ENCODE assay signal across 14 cellular contexts in genomic region chr2:241390301-241391206, GRCh38. TPM values are rescaled to one million over a fixed set of nuclear protein-coding genes. Genes with fewer than 3 reads are reported as not detected.
A peak's percentile ranks its signal among the peaks of the same experiment; 100 is the strongest.
DNase-seq lines count a peak whose midpoint lies in the region; ATAC-seq, FAIRE-seq and TF ChIP-seq lines count a peak whose summit lies in the region.
"Had no signal": no experiment of that assay in that cellular context is flagged by ENCODE, and none has a peak within 500 bp of the region (broad histone marks: within the 10 kb centered on the region; RNA-seq: fewer than 3 reads in every experiment).

No MANE protein-coding gene starts in this region.

- ATAC-seq in GM21390 (IDR thresholded peaks at IDR 0.05; ENCODE audit: unreplicated experiment): peak; percentile 51
- ATAC-seq in naive B cell (ENCODE audit: low read depth in 2 of 2): peak in 1 of 2 donors; percentile 27
- ATAC-seq in pancreas: no peak

- H3K4me1 ChIP-seq in pancreas: peaks cover 0 to 10% (median 8%) of the 10 kb centered on the region in 3 donors
- H3K4me1 ChIP-seq: breast epithelium had no signal

- no peak overlapping the region for H3K27ac ChIP-seq in pancreas

- intact Hi-C loops in pancreas (cut with DNase I): loop anchor here in 1 of 3 donors (5.0 kb wide), 1 partner anchor 33 kb away; the partner anchor contains the start of gene FARP2

- no peak for TF ChIP-seq CTCF in pancreas (IDR thresholded peaks at IDR 0.05)

- in situ Hi-C loops in ACHN (cut with HindIII; ENCODE audit: low pct_ligation_motif_present, low pct_unique_long_range_greater_than_20kb, low sequenced_read_pairs): no loop called here

- H3K27ac Mint-ChIP-seq in naive B cell: peak overlapping the region in 4 of 6 donors; percentile 33 to 58 (median 43)
- H3K27ac Mint-ChIP-seq: activated naive CD4-positive, alpha-beta T cell treated with anti-CD3 and anti-CD28 coated beads, Interleukin-2, amount 10 ng/mL, durations not matched to agents 7 days and 5 days; HFFc6 had no signal

- H3K4me3 ChIP-seq in pancreas: no peak overlapping the region
- H3K4me3 ChIP-seq: breast epithelium had no signal

- 86 to 88% methylated on average over 9 of the region's 9 CpGs for WGBS in pancreas, 2 donors

- peaks cover 38 to 57% (median 42%) of the 10 kb centered on the region in 3 donors for H3K4me1 Mint-ChIP-seq in naive B cell
- H3K4me1 Mint-ChIP-seq: activated naive CD4-positive, alpha-beta T cell treated with anti-CD3 and anti-CD28 coated beads, Interleukin-2, amount 10 ng/mL, durations not matched to agents 7 days and 5 days had no signal

- H3K36me3 Mint-ChIP-seq in naive B cell: peaks cover 0 to 14% of the 10 kb centered on the region in 2 donors

- H3K36me3 ChIP-seq in pancreas: peaks cover 0 to 6% (median 0%) of the 10 kb centered on the region in 3 donors
- H3K36me3 ChIP-seq: breast epithelium had no signal

- H3K4me3 Mint-ChIP-seq in naive B cell: peak overlapping the region in 3 of 8 donors; percentile 13 to 44 (median 41)
- H3K4me3 Mint-ChIP-seq: activated naive CD4-positive, alpha-beta T cell treated with anti-CD3 and anti-CD28 coated beads, Interleukin-2, amount 10 ng/mL, durations not matched to agents 7 days and 5 days; HFFc6 had no signal

- DNase-seq in activated CD4-positive, alpha-beta T cell treated with anti-CD3 and anti-CD28 coated beads for 48 hours: peak; percentile 27
- no peak for DNase-seq in activated CD4-positive, alpha-beta T cell treated with anti-CD3 and anti-CD28 coated beads for 4 hours
- peak; percentile 25 for DNase-seq in NCI-H446 treated with DMSO at 0.1 percent for 48 hours (lab: John Stamatoyannopoulos, UW)
- no peak for DNase-seq in naive B cell
- DNase-seq in pancreas: no peak
- DNase-seq in ACHN: no peak
- no peak for DNase-seq in D341Med (ENCODE audit: low spot score)
- DNase-seq: activated naive CD4-positive, alpha-beta T cell treated with anti-CD3 and anti-CD28 coated beads, Interleukin-2, amount 10 ng/mL, durations not matched to agents 7 days and 5 days; HFFc6; NCI-H187 treated with DMSO at 0.1 percent for 48 hours; NCI-H82; trophoblast cell had no signal

- no peaks in the 10 kb centered on the region for H3K9me3 Mint-ChIP-seq in naive B cell
- H3K9me3 Mint-ChIP-seq: activated naive CD4-positive, alpha-beta T cell treated with anti-CD3 and anti-CD28 coated beads, Interleukin-2, amount 10 ng/mL, durations not matched to agents 7 days and 5 days; HFFc6 had no signal

- H3K9me3 ChIP-seq in pancreas: no peaks in the 10 kb centered on the region
- H3K9me3 ChIP-seq: breast epithelium had no signal

- no peak for FAIRE-seq in pancreas (lab: Jason Lieb, UNC)

- no peaks in the 10 kb centered on the region for H3K27me3 ChIP-seq in pancreas
- H3K27me3 ChIP-seq: breast epithelium had no signal

- no peaks in the 10 kb centered on the region for H3K27me3 Mint-ChIP-seq in naive B cell
- H3K27me3 Mint-ChIP-seq: activated naive CD4-positive, alpha-beta T cell treated with anti-CD3 and anti-CD28 coated beads, Interleukin-2, amount 10 ng/mL, durations not matched to agents 7 days and 5 days had no signal

RNA-seq across cellular contexts. Expression of gene FARP2, which starts 34.5 kb away (rescaled TPM):
- polyA plus RNA-seq in naive B cell (ENCODE audit: low read depth in 6 of 6): 10 to 100 TPM; 24.4 to 35.6 (median 29.5) TPM
- total RNA-seq in pancreas: 10 to 100 TPM; 16.9 to 44.9 (median 24.2) TPM
- polyA plus RNA-seq in pancreas: 10 to 100 TPM; 26.2 to 35.3 TPM

Comparison
In these comparisons a context has a peak if more than half of its experiments do, and no peak if none do; other contexts are left out.
1. DNase-seq: peak in activated CD4-positive, alpha-beta T cell treated with anti-CD3 and anti-CD28 coated beads for 48 hours (single experiment) and NCI-H446 treated with DMSO at 0.1 percent for 48 hours (single experiment); none in activated CD4-positive, alpha-beta T cell treated with anti-CD3 and anti-CD28 coated beads for 4 hours (0 of 2), naive B cell (single experiment), pancreas (0 of 6), ACHN (single experiment) and D341Med (single experiment).